In genomic region chr4:150021483-150021882, GRCh38 we compare ENCODE assay signal across 24 cellular contexts.
"Had no signal": no experiment of that assay in that cellular context is flagged by ENCODE, and none has a peak within 500 bp of the region (broad histone marks: within the 10 kb centered on the region; RNA-seq: fewer than 3 reads in every experiment).

No MANE protein-coding gene starts in this region.

- H3K9me3 ChIP-seq: esophagus muscularis mucosa, gastrocnemius medialis, left lung had no signal

- ATAC-seq: gastrocnemius medialis; heart right ventricle; left cardiac atrium; left lung; left ventricle myocardium superior; lower lobe of right lung; naive thymus-derived CD4-positive, alpha-beta T cell had no signal

- H3K36me3 ChIP-seq: esophagus muscularis mucosa, gastrocnemius medialis, heart right ventricle, left lung, lower lobe of right lung had no signal

- H3K4me3 ChIP-seq: coronary artery, dorsolateral prefrontal cortex, esophagus muscularis mucosa, gastrocnemius medialis, heart right ventricle, left lung, lower lobe of right lung had no signal

- H3K4me1 ChIP-seq: esophagus muscularis mucosa, gastrocnemius medialis, heart right ventricle, left lung, lower lobe of right lung had no signal

- H3K27ac ChIP-seq: coronary artery, dorsolateral prefrontal cortex, esophagus muscularis mucosa, gastrocnemius medialis, heart right ventricle, left lung, lower lobe of right lung had no signal

- H3K27me3 ChIP-seq: esophagus muscularis mucosa, gastrocnemius medialis, heart right ventricle, left lung had no signal

- DNase-seq: dermis blood vessel endothelial cell; dorsolateral prefrontal cortex; effector CD4-positive, alpha-beta T cell; effector memory CD4-positive, alpha-beta T cell; foreskin fibroblast; foreskin melanocyte; gastrocnemius medialis; glutamatergic neuron; head of caudate nucleus; heart right ventricle; hippocampal formation; left cardiac atrium; left lung; left ventricle myocardium superior; lower lobe of right lung; mesendoderm; midbrain; naive thymus-derived CD4-positive, alpha-beta T cell had no signal

- FAIRE-seq: colon, endothelial cell of umbilical vein, islet of Langerhans, keratinocyte had no signal
